In the genomic region with DNA sequence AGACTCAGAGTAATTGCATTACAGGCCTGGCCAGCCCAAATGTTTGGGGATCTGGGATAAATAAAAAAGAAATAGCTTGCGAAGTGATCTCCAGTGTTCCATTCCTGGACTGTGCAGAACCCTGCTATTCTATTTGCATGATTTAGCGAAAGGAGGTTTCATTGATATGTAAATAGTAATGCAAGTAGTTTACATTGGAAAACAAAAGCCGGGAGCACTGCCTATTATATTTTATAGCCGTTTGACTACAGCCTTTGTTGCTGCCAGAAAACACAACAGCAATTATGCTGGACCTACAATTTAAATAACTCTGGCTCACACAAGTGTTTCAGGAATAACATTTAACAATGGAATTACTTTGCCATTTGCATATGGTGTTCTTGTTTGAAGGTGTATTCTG, we compare ENCODE assay signal across 1 cellular context.
TF ChIP-seq lines count a peak whose summit lies in the region.

No MANE protein-coding gene starts in this region.

TF ChIP-seq in WTC11, 78 proteins besides CTCF, POLR2A, EP300 and RAD21 (continued from another document):
- TF ChIP-seq, protein P1, sequence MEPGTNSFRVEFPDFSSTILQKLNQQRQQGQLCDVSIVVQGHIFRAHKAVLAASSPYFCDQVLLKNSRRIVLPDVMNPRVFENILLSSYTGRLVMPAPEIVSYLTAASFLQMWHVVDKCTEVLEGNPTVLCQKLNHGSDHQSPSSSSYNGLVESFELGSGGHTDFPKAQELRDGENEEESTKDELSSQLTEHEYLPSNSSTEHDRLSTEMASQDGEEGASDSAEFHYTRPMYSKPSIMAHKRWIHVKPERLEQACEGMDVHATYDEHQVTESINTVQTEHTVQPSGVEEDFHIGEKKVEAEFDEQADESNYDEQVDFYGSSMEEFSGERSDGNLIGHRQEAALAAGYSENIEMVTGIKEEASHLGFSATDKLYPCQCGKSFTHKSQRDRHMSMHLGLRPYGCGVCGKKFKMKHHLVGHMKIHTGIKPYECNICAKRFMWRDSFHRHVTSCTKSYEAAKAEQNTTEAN (CRISPR knock-in tag; IDR thresholded peaks at IDR 0.05) = no peak
- no peak for TF ChIP-seq ATF1 (CRISPR knock-in tag; IDR thresholded peaks at IDR 0.05)
- no peak for TF ChIP-seq NFYB (CRISPR knock-in tag; conservative IDR thresholded peaks at IDR 0.05; ENCODE audit: low read depth)
- TF ChIP-seq SOX15 (CRISPR knock-in tag; IDR thresholded peaks at IDR 0.05) = no peak
- TF ChIP-seq TEAD1 (CRISPR knock-in tag; IDR thresholded peaks at IDR 0.05) = no peak
